8 cellular contexts compared by ENCODE assay signal in the genomic region with DNA sequence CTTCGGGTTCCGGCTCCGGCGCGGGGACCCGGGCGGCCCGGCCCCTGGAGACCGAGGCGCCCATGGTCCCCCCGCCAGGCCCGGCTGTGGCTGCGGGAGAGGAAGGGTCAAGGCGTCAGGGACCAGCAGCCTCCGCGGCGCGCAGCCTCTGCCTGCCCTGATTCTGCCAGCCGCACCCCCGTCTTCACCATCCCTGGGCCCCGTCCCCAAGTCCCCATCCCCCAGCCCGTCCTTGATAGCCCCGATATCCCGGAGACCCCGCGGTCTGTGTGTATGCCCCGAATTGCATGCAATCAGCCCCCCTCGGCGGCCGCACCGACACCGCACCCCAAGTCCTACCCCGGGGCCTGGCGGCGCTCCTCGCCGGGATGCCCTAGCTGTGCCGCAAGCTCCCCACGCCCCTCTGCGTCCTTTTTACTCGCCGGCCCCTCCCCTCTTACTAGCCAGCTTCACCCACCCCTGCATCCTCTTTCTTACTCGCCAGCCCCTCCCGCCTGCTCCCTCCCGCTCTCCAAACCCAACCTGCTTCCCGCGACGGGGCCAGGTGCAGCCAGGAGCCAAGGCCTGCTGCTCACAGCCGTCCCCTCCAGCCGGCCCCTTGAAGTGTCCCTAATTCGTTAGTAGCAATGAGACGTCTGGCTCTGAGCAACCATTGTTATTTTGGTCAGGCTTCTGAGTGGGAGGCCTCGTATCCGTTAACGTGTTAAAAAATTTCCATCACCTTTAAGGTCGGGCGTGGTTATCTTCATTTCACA. TPM values are rescaled to one million over a fixed set of nuclear protein-coding genes. Genes with fewer than 3 reads are reported as not detected.
DNase-seq lines count a peak whose midpoint lies in the region; ATAC-seq and TF ChIP-seq lines count a peak whose summit lies in the region.

A gene with protein sequence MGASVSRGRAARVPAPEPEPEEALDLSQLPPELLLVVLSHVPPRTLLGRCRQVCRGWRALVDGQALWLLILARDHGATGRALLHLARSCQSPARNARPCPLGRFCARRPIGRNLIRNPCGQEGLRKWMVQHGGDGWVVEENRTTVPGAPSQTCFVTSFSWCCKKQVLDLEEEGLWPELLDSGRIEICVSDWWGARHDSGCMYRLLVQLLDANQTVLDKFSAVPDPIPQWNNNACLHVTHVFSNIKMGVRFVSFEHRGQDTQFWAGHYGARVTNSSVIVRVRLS (minus strand): TSS at position 386 of the 755 bp plus-strand sequence. CDS start 322 bp downstream, at position 64.

- peak within 1 kb of the TSS in 3 of 5 donors; percentile 11 to 47 (median 32) for H3K9ac ChIP-seq in subcutaneous abdominal adipose tissue (ENCODE audit: low read length in 5 of 5)

- H3K4me1 ChIP-seq in SJCRH30 = no peaks in the 10 kb centered on the region
- H3K4me1 ChIP-seq in subcutaneous abdominal adipose tissue (ENCODE audit: control insufficient read depth in 5 of 5, insufficient read depth in 5 of 5, low read length in 5 of 5) = peaks cover 0 to 33% (median 23%) of the 10 kb centered on the region in 5 donors

- intact Hi-C loops in dorsolateral prefrontal cortex (cut with DNase I) (loop anchor here (5.0 to 10.0 kb wide), 2 partner anchors 55 to 58 kb away; a partner anchor contains a TSS), lower leg skin (cut with DNase I; ENCODE audit: low total_unique reads) (no loop called here)

- H3K4me3 ChIP-seq in SJCRH30 (peak within 1 kb of the TSS; percentile 60), dorsolateral prefrontal cortex (peak within 1 kb of the TSS; percentile 64 to 95 (median 86)), lower leg skin (ENCODE audit: low read depth, poor library complexity, severe bottlenecking) (peak within 1 kb of the TSS; percentile 53), subcutaneous abdominal adipose tissue (ENCODE audit: low read depth in 1 of 5, low read length in 5 of 5) (peak within 1 kb of the TSS; percentile 35 to 86 (median 64))

- H3K36me3 ChIP-seq in SJCRH30 (no peaks in the 10 kb centered on the region), subcutaneous abdominal adipose tissue (ENCODE audit: control insufficient read depth in 5 of 5, insufficient read depth in 5 of 5, low read length in 5 of 5) (peaks cover 0 to 5% (median under 1%) of the 10 kb centered on the region in 5 donors)

- TF ChIP-seq POLR2A in lower leg skin (IDR thresholded peaks at IDR 0.05) = no peak

- ATAC-seq in GM21515 (IDR thresholded peaks at IDR 0.05; ENCODE audit: unreplicated experiment) (peak; percentile 6), HG02870 (IDR thresholded peaks at IDR 0.05; ENCODE audit: unreplicated experiment) (no peak)

- DNase-seq in SJCRH30 = no peak
- peak; percentile 46 to 82 (median 63) for DNase-seq in dorsolateral prefrontal cortex
- peak; percentile 26 to 87 for DNase-seq in lower leg skin (ENCODE audit: low spot score in 2 of 2)
- no peak for DNase-seq in GF-D8 (lab: John Stamatoyannopoulos, UW)

- 6 to 7% methylated on average over 37 to 56 of the region's 57 CpGs for WGBS in lower leg skin, 2 donors

- TF ChIP-seq CTCF in 22Rv1 (IDR thresholded peaks at IDR 0.05) = no peak
- peak in 2 of 56 donors; percentile 1 to 4 for TF ChIP-seq CTCF in dorsolateral prefrontal cortex (IDR thresholded peaks at IDR 0.05 in 54 of 56, conservative IDR thresholded peaks at IDR 0.05 in 2 of 56; ENCODE audit: low read depth in 1 of 56, partially characterized antibody in 56 of 56)
- no peak for TF ChIP-seq CTCF in lower leg skin (IDR thresholded peaks at IDR 0.05)

- H3K27ac ChIP-seq in 22Rv1 (peak within 1 kb of the TSS; percentile 60), SJCRH30 (no peak within 1 kb of the TSS), dorsolateral prefrontal cortex (peak within 1 kb of the TSS; percentile 45 to 95 (median 88)), subcutaneous abdominal adipose tissue (ENCODE audit: low read depth, low read length) (peak within 1 kb of the TSS; percentile 41)

- H3K9me3 ChIP-seq in SJCRH30 (replicated peaks) (no peaks in the 10 kb centered on the region), subcutaneous abdominal adipose tissue (ENCODE audit: control insufficient read depth in 5 of 5, low read length in 5 of 5) (peaks cover 0 to 2% (median 0%) of the 10 kb centered on the region in 5 donors)

- H3K27me3 ChIP-seq in SJCRH30 (peaks cover 4% of the 10 kb centered on the region), dorsolateral prefrontal cortex (no peaks in the 10 kb centered on the region), subcutaneous abdominal adipose tissue (ENCODE audit: control insufficient read depth in 5 of 5, insufficient read depth in 4 of 5, low read length in 5 of 5) (peaks cover 0 to 4% (median 3%) of the 10 kb centered on the region in 5 donors)

RNA-seq across cellular contexts. Expression of the gene that starts here (rescaled TPM):
- 0.71 and 1.0 TPM in 2 replicates for total RNA-seq in SJCRH30 (2014; rRNA removed; shearing (Covaris generic))
- total RNA-seq in dorsolateral prefrontal cortex = 10 to 100 TPM; 21.0 to 56.7 (median 37.9) TPM
- 10 to 100 TPM; 25.0 to 33.3 (median 29.1) TPM for total RNA-seq in lower leg skin

Comparison
In these comparisons a context has a peak if more than half of its experiments do, and no peak if none do; other contexts are left out.
1. RNA of the gene that starts here (total RNA-seq): 21.0 to 56.7 TPM in dorsolateral prefrontal cortex and 25.0 to 33.3 TPM in lower leg skin; 0.71 to 1.0 TPM in SJCRH30; every median in the first group is over 10 times any median in the second.
2. DNase-seq: peak in dorsolateral prefrontal cortex (10 of 10) and lower leg skin (2 of 2); none in SJCRH30 (0 of 2) and GF-D8 (single experiment).
3. Peak in every context shown above with its lines, with median percentiles within 50 percentile points of each other: H3K4me3 ChIP-seq.